In genomic region chr10:6008497-6009142, GRCh38 we compare ENCODE assay signal across 19 cellular contexts. TPM values are rescaled to one million over a fixed set of nuclear protein-coding genes. Genes with fewer than 3 reads are reported as not detected.
DNase-seq lines count a peak whose midpoint lies in the region; ATAC-seq and TF ChIP-seq lines count a peak whose summit lies in the region.
"Had no signal": no experiment of that assay in that cellular context is flagged by ENCODE, and none has a peak within 500 bp of the region (broad histone marks: within the 10 kb centered on the region; RNA-seq: fewer than 3 reads in every experiment).

No MANE protein-coding gene starts in this region.

- peaks cover 45% of the 10 kb centered on the region for H3K36me3 Mint-ChIP-seq in activated naive CD8-positive, alpha-beta T cell treated with anti-CD3 and anti-CD28 coated beads for 36 hours

- H3K27ac ChIP-seq in fibroblast of lung (ENCODE audit: insufficient read depth, low read length) (peak overlapping the region; percentile 42), muscle layer of duodenum (ENCODE audit: low read length) (peak overlapping the region; percentile 14), urinary bladder (ENCODE audit: low read depth) (no peak overlapping the region)
- H3K27ac ChIP-seq: cardiac muscle cell, ovary, tibial nerve had no signal

- no peak overlapping the region for H2AFZ ChIP-seq in fibroblast of lung (ENCODE audit: low read length)

- no peak overlapping the region for H3K4me3 Mint-ChIP-seq in activated naive CD8-positive, alpha-beta T cell treated with anti-CD3 and anti-CD28 coated beads for 36 hours
- H3K4me3 Mint-ChIP-seq: effector memory CD8-positive, alpha-beta T cell had no signal

- H3K79me2 ChIP-seq in fibroblast of lung (ENCODE audit: control insufficient read depth, insufficient read depth, low read length): no peaks in the 10 kb centered on the region

- no peaks in the 10 kb centered on the region for H3K27me3 ChIP-seq in fibroblast of lung (ENCODE audit: control insufficient read depth, insufficient read depth, low read length)
- H3K27me3 ChIP-seq in muscle layer of duodenum (ENCODE audit: low read depth, low read length): no peaks in the 10 kb centered on the region
- H3K27me3 ChIP-seq: cardiac muscle cell, ovary, tibial nerve had no signal

- peaks cover 26% of the 10 kb centered on the region for H3K4me1 Mint-ChIP-seq in activated naive CD8-positive, alpha-beta T cell treated with anti-CD3 and anti-CD28 coated beads for 36 hours

- H4K20me1 ChIP-seq in fibroblast of lung (ENCODE audit: control insufficient read depth, extremely low read depth, insufficient read depth, low read length): no peaks in the 10 kb centered on the region

- WGBS in urinary bladder: 58% methylated on average over 5 of the region's 5 CpGs

- peak; percentile 38 for ATAC-seq in Right ventricle myocardium inferior
- ATAC-seq: effector memory CD8-positive, alpha-beta T cell; mucosa of descending colon; PC-3 had no signal

- H3K9ac ChIP-seq in fibroblast of lung (ENCODE audit: insufficient read depth, low read length): no peak overlapping the region

- H3K9me3 ChIP-seq in fibroblast of lung (ENCODE audit: control insufficient read depth, insufficient read depth, low read depth, low read length) (peaks cover 1% of the 10 kb centered on the region), muscle layer of duodenum (ENCODE audit: control insufficient read depth in 1 of 2, low read length in 2 of 2) (peaks cover 0 to 6% of the 10 kb centered on the region in 2 donors)
- H3K9me3 ChIP-seq: mucosa of descending colon, ovary had no signal

- H3K4me3 ChIP-seq in fibroblast of lung (replicated peaks in 1 of 4; ENCODE audit: control extremely low read depth in 1 of 4, insufficient read depth in 1 of 4, low read depth in 3 of 4, low read length in 4 of 4) (peak overlapping the region; percentile 28 to 56 (median 51)), muscle layer of duodenum (ENCODE audit: low read depth in 1 of 2, low read length in 2 of 2) (peak overlapping the region in 1 of 2 donors; percentile 15), urinary bladder (ENCODE audit: low read depth, low read length) (peak overlapping the region; percentile 12)
- H3K4me3 ChIP-seq: cardiac muscle cell, mucosa of descending colon, ovary, tibial nerve had no signal

- H3K27ac Mint-ChIP-seq in activated naive CD8-positive, alpha-beta T cell treated with anti-CD3 and anti-CD28 coated beads for 36 hours: no peak overlapping the region
- H3K27ac Mint-ChIP-seq: effector memory CD8-positive, alpha-beta T cell had no signal

- no peak for DNase-seq in Right ventricle myocardium inferior (ENCODE audit: missing footprints)
- no peak for DNase-seq in cardiac septum (ENCODE audit: low spot score)
- peak in 1 of 2 donors; percentile 47 for DNase-seq in fibroblast of lung (ENCODE audit: low read depth in 2 of 2)
- DNase-seq in GM10248 (ENCODE audit: extremely low spot score): no peak
- no peak for DNase-seq in HT-29 (ENCODE audit: low spot score)
- no peak for DNase-seq in activated naive CD8-positive, alpha-beta T cell treated with anti-CD3 and anti-CD28 coated beads for 36 hours
- DNase-seq: activated CD8-positive, alpha-beta memory T cell treated with anti-CD3 and anti-CD28 coated beads for 24 hours; activated naive CD4-positive, alpha-beta T cell treated with Interleukin-2 at 50 U/mL for 16 hours; effector memory CD8-positive, alpha-beta T cell; mucosa of descending colon; NCI-H187 treated with DMSO at 0.1 percent for 48 hours; NCI-H510A; ovary; PC-3 had no signal

- intact Hi-C loops in Right ventricle myocardium inferior (cut with DNase I) (no loop called here), cardiac septum (cut with DNase I) (no loop called here)

- no peak for TF ChIP-seq CTCF in fibroblast of lung (conservative IDR thresholded peaks at IDR 0.05 in 1 of 2, IDR thresholded peaks at IDR 0.05 in 1 of 2; ENCODE audit: low read depth in 1 of 2, low read length in 2 of 2)
- no peak for TF ChIP-seq CTCF in GM10248 (IDR thresholded peaks at IDR 0.05; ENCODE audit: control extremely low read depth, extremely low read depth, low read depth, missing control alignments)

- H3K36me3 ChIP-seq in fibroblast of lung (ENCODE audit: control insufficient read depth, insufficient read depth, low read length): no peaks in the 10 kb centered on the region
- no peaks in the 10 kb centered on the region for H3K36me3 ChIP-seq in muscle layer of duodenum (ENCODE audit: control insufficient read depth in 1 of 2, insufficient read depth in 2 of 2, low read length in 2 of 2)
- no peaks in the 10 kb centered on the region for H3K36me3 ChIP-seq in urinary bladder (ENCODE audit: insufficient read depth)
- H3K36me3 ChIP-seq: cardiac muscle cell, ovary, tibial nerve had no signal

- H3K4me1 ChIP-seq in fibroblast of lung (ENCODE audit: control insufficient read depth, extremely low read depth, insufficient read depth, low read length) (no peaks in the 10 kb centered on the region), muscle layer of duodenum (ENCODE audit: control insufficient read depth in 1 of 2, insufficient read depth in 2 of 2, low read length in 2 of 2) (no peaks in the 10 kb centered on the region), urinary bladder (ENCODE audit: insufficient read depth) (no peaks in the 10 kb centered on the region)
- H3K4me1 ChIP-seq: tibial nerve had no signal

- CTCF ChIA-PET in GM10248 (lab: Yijun Ruan, JAX): interaction anchor here (3.4 kb wide), 1 partner anchor 78 kb away, joined by 14 read pairs; no protein-coding TSS in a partner anchor

- peaks cover 12% of the 10 kb centered on the region for H3K9me3 Mint-ChIP-seq in activated naive CD8-positive, alpha-beta T cell treated with anti-CD3 and anti-CD28 coated beads for 36 hours
- H3K9me3 Mint-ChIP-seq: effector memory CD8-positive, alpha-beta T cell had no signal

- POLR2A ChIA-PET in GM10248 (lab: Yijun Ruan, JAX): no interaction called here

- H3K27me3 Mint-ChIP-seq in activated naive CD8-positive, alpha-beta T cell treated with anti-CD3 and anti-CD28 coated beads for 36 hours: peaks cover 7% of the 10 kb centered on the region

- peak overlapping the region; percentile 75 for H3K4me2 ChIP-seq in fibroblast of lung (ENCODE audit: extremely low read depth, insufficient read depth, low read length)

RNA-seq across cellular contexts. Expression of gene IL15RA, which starts 31.3 kb away (rescaled TPM):
- total RNA-seq in Right ventricle myocardium inferior (11.6 TPM), cardiac septum (3.9 TPM), fibroblast of lung (9.2 and 13.7 TPM in 2 replicates), urinary bladder (3.5 TPM)
- polyA plus RNA-seq in fibroblast of lung (5.9 and 8.4 TPM in 2 replicates), urinary bladder (50.2 TPM)
- 7.4 and 10.5 TPM in 2 replicates for polyA plus RNA-seq in fibroblast of lung (2012)
- polyA minus RNA-seq in fibroblast of lung (ENCODE audit: low replicate concordance): 8.6 and 12.3 TPM in 2 replicates
- 12.4 and 14.1 TPM in 2 replicates for total RNA-seq in HT-29 (2014; rRNA removed; shearing (Covaris generic))
- total RNA-seq in activated naive CD8-positive, alpha-beta T cell treated with anti-CD3 and anti-CD28 coated beads for 36 hours: 10 to 100 TPM; 27.8 to 30.0 TPM

RNA-seq across cellular contexts. Expression of gene IL2RA, which starts 53.5 kb away (rescaled TPM):
- 3.8 TPM for total RNA-seq in Right ventricle myocardium inferior
- total RNA-seq in cardiac septum: 0.73 TPM
- total RNA-seq in fibroblast of lung: not detected in 2 replicates
- not detected in 2 replicates for polyA plus RNA-seq in fibroblast of lung
- polyA plus RNA-seq in fibroblast of lung (2012): not detected in 2 replicates
- polyA minus RNA-seq in fibroblast of lung (ENCODE audit: low replicate concordance): not detected in 2 replicates
- total RNA-seq in urinary bladder: 0.37 TPM
- 0.87 TPM for polyA plus RNA-seq in urinary bladder
- total RNA-seq in HT-29 (2014; rRNA removed; shearing (Covaris generic)): not detected in 2 replicates
- 100 to 1,000 TPM; 680 to 698 TPM for total RNA-seq in activated naive CD8-positive, alpha-beta T cell treated with anti-CD3 and anti-CD28 coated beads for 36 hours
- total RNA-seq: cardiac muscle cell, HT1080, PC-3 had no signal
- polyA plus RNA-seq: cardiac muscle cell had no signal

Comparison
In these comparisons a context has a peak if more than half of its experiments do, and no peak if none do; other contexts are left out.
1. RNA of gene IL2RA, which starts 53.5 kb away (total RNA-seq): 680 to 698 TPM in activated naive CD8-positive, alpha-beta T cell treated with anti-CD3 and anti-CD28 coated beads for 36 hours; 3.8 TPM in Right ventricle myocardium inferior (single experiment), 0.73 TPM in cardiac septum (single experiment), 0.37 TPM in urinary bladder (single experiment), not detected in fibroblast of lung and not detected in HT-29; every median in the first group is over 100 times any median in the second.